In the genomic region with DNA sequence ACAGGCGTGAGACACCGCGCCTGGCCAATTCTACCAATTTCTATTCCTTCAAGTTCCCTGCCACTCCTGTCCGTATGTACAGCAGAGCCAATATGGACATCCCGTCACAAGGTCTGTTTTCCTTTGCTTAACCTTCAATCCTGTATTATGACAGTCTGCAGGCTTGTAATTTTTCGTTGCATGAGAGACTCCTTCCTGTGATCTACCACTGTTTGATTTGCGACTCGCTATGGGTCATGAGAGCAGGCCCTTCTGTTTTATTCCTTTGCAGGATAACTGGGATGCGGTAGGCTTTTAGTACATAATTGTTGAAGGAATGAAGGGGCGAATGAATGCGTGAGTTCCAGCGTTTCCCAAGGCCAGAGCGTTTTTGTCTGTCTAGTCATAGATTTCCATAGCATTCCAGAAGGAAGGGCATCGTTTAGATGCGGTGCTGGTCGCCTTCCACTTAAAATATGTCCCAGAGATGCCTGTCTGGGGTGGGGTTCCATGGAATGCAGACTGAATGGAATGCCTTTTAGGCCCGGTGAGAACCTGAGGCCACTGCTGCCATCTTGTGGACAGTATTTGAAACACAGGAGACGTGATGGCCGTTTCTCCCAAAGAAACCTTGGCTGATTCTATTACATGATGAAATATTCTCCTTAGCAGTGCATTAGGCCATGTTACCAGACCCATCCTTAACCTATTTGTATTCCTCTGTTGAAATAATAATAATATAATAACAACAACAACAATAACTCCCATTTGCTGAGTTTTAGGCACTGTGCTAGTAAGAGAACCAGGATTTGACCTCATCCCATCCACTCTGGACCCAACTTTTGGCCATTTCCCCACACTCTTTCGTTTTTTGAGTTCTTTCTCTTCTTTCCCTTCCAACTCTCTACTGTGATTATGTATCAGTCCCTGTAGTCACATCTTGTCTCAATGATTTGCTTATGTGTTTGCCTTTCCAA, we compare ENCODE assay signal across 8 cellular contexts.
A peak's percentile ranks its signal among the peaks of the same experiment; 100 is the strongest.
DNase-seq lines count a peak whose midpoint lies in the region; ATAC-seq and TF ChIP-seq lines count a peak whose summit lies in the region.

No MANE protein-coding gene starts in this region.

- no peaks in the 10 kb centered on the region for H3K9me2 ChIP-seq in OCI-LY7 (ENCODE audit: insufficient read depth, low read length)

- no peaks in the 10 kb centered on the region for H3K9me3 ChIP-seq in CD4-positive, CD25-positive, alpha-beta regulatory T cell (ENCODE audit: control insufficient read depth in 2 of 2, low read length in 2 of 2)
- H3K9me3 ChIP-seq in HAP-1 = no peaks in the 10 kb centered on the region
- no peaks in the 10 kb centered on the region for H3K9me3 ChIP-seq in OCI-LY7 (ENCODE audit: low read length)
- no peaks in the 10 kb centered on the region for H3K9me3 ChIP-seq in upper lobe of left lung

- CTCF ChIA-PET in OCI-LY7 (lab: Charles Lee; ENCODE audit: unreplicated experiment) = no interaction called here

- no peak overlapping the region for H3K4me3 ChIP-seq in CD4-positive, CD25-positive, alpha-beta regulatory T cell (ENCODE audit: low read depth, low read length)
- H3K4me3 ChIP-seq in HAP-1 = no peak overlapping the region
- no peak overlapping the region for H3K4me3 ChIP-seq in OCI-LY7 (ENCODE audit: low read depth, low read length, poor library complexity, severe bottlenecking)
- no peak overlapping the region for H3K4me3 ChIP-seq in foreskin fibroblast (ENCODE audit: low read depth in 1 of 2, low read length in 2 of 2)
- H3K4me3 ChIP-seq in upper lobe of left lung = no peak overlapping the region

- no peak overlapping the region for H3K4me2 ChIP-seq in OCI-LY7 (ENCODE audit: low read length)

- no peak for TF ChIP-seq POLR2A in upper lobe of left lung (IDR thresholded peaks at IDR 0.05)

- H3K36me3 Mint-ChIP-seq in CD4-positive, CD25-positive, alpha-beta regulatory T cell = no peaks in the 10 kb centered on the region
- no peaks in the 10 kb centered on the region for H3K36me3 Mint-ChIP-seq in activated T-helper 1 cell treated with anti-CD3 and anti-CD28 coated beads, Interleukin-12 subunit alpha, Interleukin-12 subunit beta, Interleukin-2, Interleukin-4 antibody, amounts not matched to agents 30 ng/mL and 10 ng/mL and 1 ng/mL, durations not matched to agents 14 hours and 24 hours and 36 hours (ENCODE audit: low read depth)

- DNase-seq in CD4-positive, CD25-positive, alpha-beta regulatory T cell = peak; percentile 11 to 52 (median 45)
- DNase-seq in HAP-1 (ENCODE audit: low spot score in 2 of 2) = peak; percentile 91 to 95
- DNase-seq in OCI-LY7 (ENCODE audit: low spot score) = peak; percentile 51
- peak; percentile 17 for DNase-seq in activated T-helper 1 cell treated with anti-CD3 and anti-CD28 coated beads, Interleukin-12 subunit alpha, Interleukin-12 subunit beta, Interleukin-2, Interleukin-4 antibody, amounts not matched to agents 30 ng/mL and 10 ng/mL and 1 ng/mL, durations not matched to agents 14 hours and 24 hours and 36 hours (ENCODE audit: low spot score)
- DNase-seq in foreskin fibroblast = peak; percentile 58 to 86
- peak; percentile 38 for DNase-seq in omental fat pad (ENCODE audit: low spot score)
- peak in 1 of 2 donors; percentile 73 for DNase-seq in upper lobe of left lung

- intact Hi-C loops in OCI-LY7 (cut with micrococcal nuclease; ENCODE audit: unreplicated experiment) = loop anchor here (1.0 to 5.0 kb wide), 3 partner anchors 174 to 402 kb away; no protein-coding TSS in a partner anchor
- intact Hi-C loops in activated T-helper 1 cell treated with anti-CD3 and anti-CD28 coated beads, Interleukin-12 subunit alpha, Interleukin-12 subunit beta, Interleukin-2, Interleukin-4 antibody, amounts not matched to agents 30 ng/mL and 10 ng/mL and 1 ng/mL, durations not matched to agents 14 hours and 24 hours and 36 hours (cut with micrococcal nuclease) = loop anchor here (1.0 to 5.0 kb wide), 5 partner anchors 174 to 402 kb away; partner anchors contain the start of gene MYOF

- WGBS in upper lobe of left lung, 2 donors = 51 to 56% methylated on average over 20 of the region's 20 CpGs

- H3K4me1 ChIP-seq in CD4-positive, CD25-positive, alpha-beta regulatory T cell (ENCODE audit: control insufficient read depth, insufficient read depth, low read length, poor library complexity, severe bottlenecking) = no peaks in the 10 kb centered on the region
- peaks cover 11% of the 10 kb centered on the region for H3K4me1 ChIP-seq in HAP-1
- H3K4me1 ChIP-seq in OCI-LY7 (ENCODE audit: insufficient read depth, low read length, poor library complexity, severe bottlenecking) = no peaks in the 10 kb centered on the region
- no peaks in the 10 kb centered on the region for H3K4me1 ChIP-seq in upper lobe of left lung

- H3K27ac ChIP-seq in CD4-positive, CD25-positive, alpha-beta regulatory T cell (ENCODE audit: insufficient read depth, low read length, poor library complexity, severe bottlenecking) = no peak overlapping the region
- no peak overlapping the region for H3K27ac ChIP-seq in OCI-LY7 (ENCODE audit: low read depth, low read length, poor library complexity, severe bottlenecking)
- H3K27ac ChIP-seq in upper lobe of left lung = no peak overlapping the region

- H3K9me3 Mint-ChIP-seq in CD4-positive, CD25-positive, alpha-beta regulatory T cell = no peaks in the 10 kb centered on the region
- H3K9me3 Mint-ChIP-seq in activated T-helper 1 cell treated with anti-CD3 and anti-CD28 coated beads, Interleukin-12 subunit alpha, Interleukin-12 subunit beta, Interleukin-2, Interleukin-4 antibody, amounts not matched to agents 30 ng/mL and 10 ng/mL and 1 ng/mL, durations not matched to agents 14 hours and 24 hours and 36 hours = no peaks in the 10 kb centered on the region

- POLR2A ChIA-PET in OCI-LY7 (lab: Charles Lee) = no interaction called here

- H3K4me1 Mint-ChIP-seq in CD4-positive, CD25-positive, alpha-beta regulatory T cell = peaks cover 0 to 4% (median 0%) of the 10 kb centered on the region in 4 donors
- H3K4me1 Mint-ChIP-seq in activated T-helper 1 cell treated with anti-CD3 and anti-CD28 coated beads, Interleukin-12 subunit alpha, Interleukin-12 subunit beta, Interleukin-2, Interleukin-4 antibody, amounts not matched to agents 30 ng/mL and 10 ng/mL and 1 ng/mL, durations not matched to agents 14 hours and 24 hours and 36 hours (ENCODE audit: low read depth) = no peaks in the 10 kb centered on the region

- no peaks in the 10 kb centered on the region for H3K79me2 ChIP-seq in OCI-LY7 (ENCODE audit: insufficient read depth, low read depth, low read length)

- TF ChIP-seq CTCF in OCI-LY7 (conservative IDR thresholded peaks at IDR 0.05; ENCODE audit: low read length) (peak; percentile 85), foreskin fibroblast (IDR thresholded peaks at IDR 0.05; ENCODE audit: low read depth, low read length) (peak; percentile 67), omental fat pad (IDR thresholded peaks at IDR 0.05) (peak in 1 of 3 donors; percentile 49), upper lobe of left lung (IDR thresholded peaks at IDR 0.05) (peak; percentile 58 to 87 (median 70))

- peak overlapping the region in 1 of 3 donors; percentile 48 for H3K27ac Mint-ChIP-seq in CD4-positive, CD25-positive, alpha-beta regulatory T cell
- no peak overlapping the region for H3K27ac Mint-ChIP-seq in activated T-helper 1 cell treated with anti-CD3 and anti-CD28 coated beads, Interleukin-12 subunit alpha, Interleukin-12 subunit beta, Interleukin-2, Interleukin-4 antibody, amounts not matched to agents 30 ng/mL and 10 ng/mL and 1 ng/mL, durations not matched to agents 14 hours and 24 hours and 36 hours

- peak in 1 of 2 donors; percentile 25 for ATAC-seq in CD4-positive, CD25-positive, alpha-beta regulatory T cell (ENCODE audit: low read depth in 2 of 2)
- ATAC-seq in omental fat pad (ENCODE audit: low FRiP score) (peak; percentile 94), upper lobe of left lung (ENCODE audit: low FRiP score in 2 of 2) (peak; percentile 94 to 95), GM21529 (IDR thresholded peaks at IDR 0.05; ENCODE audit: unreplicated experiment) (no peak)

- no peak for TF ChIP-seq EP300 in upper lobe of left lung (IDR thresholded peaks at IDR 0.05)

- H2AFZ ChIP-seq in OCI-LY7 (ENCODE audit: low read length) = no peak overlapping the region

- no peaks in the 10 kb centered on the region for H4K20me1 ChIP-seq in OCI-LY7 (ENCODE audit: insufficient read depth, low read length)

- H3K36me3 ChIP-seq in CD4-positive, CD25-positive, alpha-beta regulatory T cell (ENCODE audit: control insufficient read depth, insufficient read depth, low read length) = no peaks in the 10 kb centered on the region
- H3K36me3 ChIP-seq in HAP-1 (replicated peaks) (no peaks in the 10 kb centered on the region), OCI-LY7 (ENCODE audit: insufficient read depth, low read length) (no peaks in the 10 kb centered on the region), upper lobe of left lung (no peaks in the 10 kb centered on the region)

- in situ Hi-C loops in HAP-1 (cut with MboI; ENCODE audit: low sequenced_read_pairs) = no loop called here

- H3K4me3 Mint-ChIP-seq in CD4-positive, CD25-positive, alpha-beta regulatory T cell = no peak overlapping the region
- no peak overlapping the region for H3K4me3 Mint-ChIP-seq in activated T-helper 1 cell treated with anti-CD3 and anti-CD28 coated beads, Interleukin-12 subunit alpha, Interleukin-12 subunit beta, Interleukin-2, Interleukin-4 antibody, amounts not matched to agents 30 ng/mL and 10 ng/mL and 1 ng/mL, durations not matched to agents 14 hours and 24 hours and 36 hours

- H3K27me3 Mint-ChIP-seq in CD4-positive, CD25-positive, alpha-beta regulatory T cell = peaks cover 5% of the 10 kb centered on the region
- peaks cover 6% of the 10 kb centered on the region for H3K27me3 Mint-ChIP-seq in activated T-helper 1 cell treated with anti-CD3 and anti-CD28 coated beads, Interleukin-12 subunit alpha, Interleukin-12 subunit beta, Interleukin-2, Interleukin-4 antibody, amounts not matched to agents 30 ng/mL and 10 ng/mL and 1 ng/mL, durations not matched to agents 14 hours and 24 hours and 36 hours (ENCODE audit: insufficient read depth)

- no TSS peak for BruUV-seq in OCI-LY7 (replicated peaks; lab: Mats Ljungman, UMichigan)

- no peaks in the 10 kb centered on the region for H3K27me3 ChIP-seq in CD4-positive, CD25-positive, alpha-beta regulatory T cell (ENCODE audit: control insufficient read depth, insufficient read depth, low read length)
- H3K27me3 ChIP-seq in HAP-1 (ENCODE audit: low read depth) = no peaks in the 10 kb centered on the region
- no peaks in the 10 kb centered on the region for H3K27me3 ChIP-seq in upper lobe of left lung
